Comparison of ENCODE assay signal across 22 cellular contexts in genomic region chr4:20288846-20289512, GRCh38. TPM values are rescaled to one million over a fixed set of nuclear protein-coding genes. Genes with fewer than 3 reads are reported as not detected.
A peak's percentile ranks its signal among the peaks of the same experiment; 100 is the strongest.
DNase-seq lines count a peak whose midpoint lies in the region; ATAC-seq and TF ChIP-seq lines count a peak whose summit lies in the region.
"Had no signal": no experiment of that assay in that cellular context is flagged by ENCODE, and none has a peak within 500 bp of the region (broad histone marks: within the 10 kb centered on the region; RNA-seq: fewer than 3 reads in every experiment).

No MANE protein-coding gene starts in this region.

- POLR2A ChIA-PET in HCT116 (lab: Charles Lee): no interaction called here

- in situ Hi-C loops in astrocyte of the spinal cord (cut with HindIII; ENCODE audit: low sequenced_read_pairs): no loop called here

- H3K36me3 ChIP-seq in HCT116 (ENCODE audit: control insufficient read depth in 1 of 2, insufficient read depth in 2 of 2, low read length in 2 of 2): no peaks in the 10 kb centered on the region
- H3K36me3 ChIP-seq in gastroesophageal sphincter: no peaks in the 10 kb centered on the region
- H3K36me3 ChIP-seq: tibial nerve, WERI-Rb-1 had no signal

- no peak for TF ChIP-seq EP300 in gastroesophageal sphincter (IDR thresholded peaks at IDR 0.05)

- CTCF ChIA-PET in HCT116 (lab: Charles Lee): no interaction called here

- no peak for TF ChIP-seq CTCF in HCT116 (IDR thresholded peaks at IDR 0.05 in 2 of 3, conservative IDR thresholded peaks at IDR 0.05 in 1 of 3; ENCODE audit: borderline replicate concordance in 1 of 3, insufficient read depth in 1 of 3, low read depth in 2 of 3, low read length in 2 of 3)
- no peak for TF ChIP-seq CTCF in astrocyte of the spinal cord (IDR thresholded peaks at IDR 0.05; ENCODE audit: low read depth, low read length)
- no peak for TF ChIP-seq CTCF in fibroblast of pulmonary artery (IDR thresholded peaks at IDR 0.05; ENCODE audit: low read length, missing control alignments)
- no peak for TF ChIP-seq CTCF in gastroesophageal sphincter (IDR thresholded peaks at IDR 0.05)

- no peaks in the 10 kb centered on the region for H3K9me2 ChIP-seq in HCT116 (ENCODE audit: insufficient read depth)

- RAD21 ChIA-PET in HCT116 (lab: Charles Lee; ENCODE audit: low non-redundant PET in 1 of 2, low total read pairs in 2 of 2, uncharacterized antibody in 2 of 2, unreplicated experiment in 2 of 2): no interaction called here

- intact Hi-C loops in HCT116 (cut with micrococcal nuclease): no loop called here
- intact Hi-C loops in posterior cingulate gyrus (cut with DNase I): no loop called here

- H3K9me3 ChIP-seq in HCT116 (ENCODE audit: control insufficient read depth in 1 of 2, insufficient read depth in 1 of 2, low read depth in 1 of 2, low read length in 2 of 2): no peaks in the 10 kb centered on the region
- no peaks in the 10 kb centered on the region for H3K9me3 ChIP-seq in gastroesophageal sphincter
- H3K9me3 ChIP-seq: tibial nerve had no signal

- no TSS peak for BruUV-seq in HCT116 (replicated peaks; lab: Mats Ljungman, UMichigan)

- H3K27ac ChIP-seq in HCT116 (ENCODE audit: low read depth, low read length) (no peak overlapping the region), gastroesophageal sphincter (no peak overlapping the region)
- H3K27ac ChIP-seq: WERI-Rb-1 had no signal

- H3K4me1 ChIP-seq in HCT116 (ENCODE audit: control insufficient read depth in 1 of 2, insufficient read depth in 2 of 2, low read length in 2 of 2) (peaks cover 0 to 5% of the 10 kb centered on the region in 2 experiments; a peak in 1 of 4 replicates), gastroesophageal sphincter (peaks cover 0 to 7% (median 0%) of the 10 kb centered on the region in 3 donors)

- H3K79me2 ChIP-seq in HCT116 (ENCODE audit: insufficient read depth, low read length): no peaks in the 10 kb centered on the region

- ATAC-seq in HCT116 (no peak), HG03460 (IDR thresholded peaks at IDR 0.05; ENCODE audit: unreplicated experiment) (no peak), gastroesophageal sphincter (no peak)
- ATAC-seq: left colon; stimulated activated memory B cell treated with anti-CD40 and anti-IgM and Interleukin-4, amounts not matched to agents 10 μg/mL and 1 μg/mL and 100 μg/mL, for 72 hours had no signal

- H3K27me3 ChIP-seq in HCT116 (ENCODE audit: insufficient read depth, low read length) (no peaks in the 10 kb centered on the region), gastroesophageal sphincter (no peaks in the 10 kb centered on the region)
- H3K27me3 ChIP-seq: tibial nerve had no signal

- no peaks in the 10 kb centered on the region for H4K20me1 ChIP-seq in HCT116 (ENCODE audit: insufficient read depth)

- TF ChIP-seq RAD21 in HCT116 (IDR thresholded peaks at IDR 0.05; ENCODE audit: low read depth): no peak

- H3K9ac ChIP-seq in HCT116 (ENCODE audit: low read length): no peak overlapping the region

- DNase-seq in A172 (ENCODE audit: low spot score) (peak; percentile 14), HCT116 (ENCODE audit: low read depth, low spot score) (no peak), astrocyte of the spinal cord (ENCODE audit: low read depth, low spot score) (peak; percentile 51), fibroblast of pulmonary artery (ENCODE audit: low read depth) (peak; percentile 35), NCI-H187 treated with DMSO at 0.1 percent for 48 hours (lab: John Stamatoyannopoulos, UW) (no peak), posterior cingulate gyrus (no peak)
- DNase-seq: activated CD4-positive, alpha-beta memory T cell treated with anti-CD3 and anti-CD28 coated beads, Interleukin-2, amount 10 ng/mL, durations not matched to agents 7 days and 5 days; activated naive CD4-positive, alpha-beta T cell treated with anti-CD3 and anti-CD28 coated beads, Interleukin-2, amount 10 ng/mL, durations not matched to agents 7 days and 5 days; activated T-cell treated with anti-CD3 and anti-CD28 coated beads, Interleukin-2, amount 50 U/mL, for 24 hours; cortex of kidney; DMS153; left colon; NCI-H2081 treated with DMSO at 0.1 percent for 48 hours; NCI-H510A; Right ventricle myocardium superior; stimulated activated CD4-positive, alpha-beta T cell treated with anti-CD3 and anti-CD28 coated beads, Interleukin-15, amount 100 ng/mL, for 24 hours; WERI-Rb-1 had no signal

- no peak overlapping the region for H2AFZ ChIP-seq in HCT116 (ENCODE audit: low read depth, low read length, poor library complexity, severe bottlenecking)

- TF ChIP-seq POLR2A in HCT116 (IDR thresholded peaks at IDR 0.05; ENCODE audit: borderline replicate concordance, extremely low read depth, insufficient read depth, insufficient read length): no peak
- TF ChIP-seq POLR2A in gastroesophageal sphincter (IDR thresholded peaks at IDR 0.05): no peak

- H3K4me2 ChIP-seq in HCT116 (ENCODE audit: low read length): peak overlapping the region; percentile 24; the same call in 1 of the 2 replicates

- 58 to 78% methylated on average over 2 of the region's 2 CpGs for WGBS in gastroesophageal sphincter (ENCODE audit: low coverage in 1 of 2), 2 donors

- H3K4me3 ChIP-seq in HCT116 (replicated peaks in 1 of 2; ENCODE audit: low read depth in 1 of 2, low read length in 2 of 2) (no peak overlapping the region), astrocyte of the spinal cord (ENCODE audit: low read depth, low read length) (no peak overlapping the region), fibroblast of pulmonary artery (replicated peaks; ENCODE audit: low read depth, low read length) (no peak overlapping the region), gastroesophageal sphincter (no peak overlapping the region)
- H3K4me3 ChIP-seq: tibial nerve had no signal

TF ChIP-seq in HCT116, 20 proteins besides CTCF, POLR2A, EP300 and RAD21:
- TF ChIP-seq EZH2phosphoT487 (IDR thresholded peaks at IDR 0.05; ENCODE audit: borderline replicate concordance): no peak
- no peak for TF ChIP-seq MAX (IDR thresholded peaks at IDR 0.05)
- no peak for TF ChIP-seq ZNF274 (IDR thresholded peaks at IDR 0.05; ENCODE audit: low read depth, low read length)
- TF ChIP-seq EGR1 (IDR thresholded peaks at IDR 0.05; ENCODE audit: low read depth): no peak
- TF ChIP-seq REST (IDR thresholded peaks at IDR 0.05; ENCODE audit: low read depth): no peak
- TF ChIP-seq SIN3A (IDR thresholded peaks at IDR 0.05; ENCODE audit: low read depth): no peak
- no peak for TF ChIP-seq YY1 (IDR thresholded peaks at IDR 0.05; ENCODE audit: extremely low read depth, insufficient replicate concordance, low read depth, low read length)
- TF ChIP-seq TCF7L2 (IDR thresholded peaks at IDR 0.05; ENCODE audit: borderline replicate concordance, extremely low read depth, insufficient read depth, insufficient read length): no peak
- TF ChIP-seq ZBTB33 (IDR thresholded peaks at IDR 0.05; ENCODE audit: extremely low read depth, insufficient replicate concordance, low read length): no peak
- TF ChIP-seq CBX3 (IDR thresholded peaks at IDR 0.05; ENCODE audit: low read depth): no peak
TF ChIP-seq in HCT116: peak in this region for 0.

RNA-seq across cellular contexts. Expression of gene SLIT2, which starts 37.3 kb away (rescaled TPM):
- 14.6 and 16.8 TPM in 2 replicates for total RNA-seq in A172 (2014; rRNA removed; shearing (Covaris generic))
- total RNA-seq in HCT116 (2021; ENCODE audit: unreplicated experiment): 3.8 TPM
- 0.82 and 0.91 TPM in 2 replicates for polyA plus RNA-seq in HCT116 (2012)
- total RNA-seq in gastroesophageal sphincter: 10 to 100 TPM; 53.4 to 83.6 (median 76.7) TPM
- total RNA-seq: activated CD4-positive, alpha-beta memory T cell treated with anti-CD3 and anti-CD28 coated beads, Interleukin-2, amount 10 ng/mL, durations not matched to agents 7 days and 5 days; T-helper 1 cell treated with Interleukin-12 subunit alpha and Interleukin-12 subunit beta and Interleukin-4 antibody, amounts not matched to agents 30 ng/mL and 1 ng/mL, for 36 hours had no signal

Comparison
In these comparisons a context has a peak if more than half of its experiments do, and no peak if none do; other contexts are left out.
1. DNase-seq: peak in A172 (single experiment), astrocyte of the spinal cord (single experiment) and fibroblast of pulmonary artery (single experiment); none in HCT116 (single experiment), NCI-H187 treated with DMSO at 0.1 percent for 48 hours (single experiment) and posterior cingulate gyrus (0 of 10).